ENCODE assay signal across 17 cellular contexts in genomic region chr15:25248583-25249235, GRCh38.
DNase-seq lines count a peak whose midpoint lies in the region; ATAC-seq and TF ChIP-seq lines count a peak whose summit lies in the region.
"Had no signal": no experiment of that assay in that cellular context is flagged by ENCODE, and none has a peak within 500 bp of the region (broad histone marks: within the 10 kb centered on the region; RNA-seq: fewer than 3 reads in every experiment).

No MANE protein-coding gene starts in this region.

- no peak overlapping the region for H2BK20ac ChIP-seq in H9 (ENCODE audit: low read depth, low read length, poor library complexity, severe bottlenecking)

- CTCF ChIA-PET in CD8-positive, alpha-beta memory T cell (lab: Charles Lee): no interaction called here

- no peak overlapping the region for H2BK120ac ChIP-seq in H9 (ENCODE audit: low read depth, low read length, poor library complexity, severe bottlenecking)

- no peak overlapping the region for H3K18ac ChIP-seq in H9 (ENCODE audit: insufficient read length, low read depth, low read length)

- H3K27me3 ChIP-seq in H9 (ENCODE audit: insufficient read depth, low read length): no peaks in the 10 kb centered on the region
- H3K27me3 ChIP-seq in CD8-positive, alpha-beta memory T cell (ENCODE audit: insufficient read depth, low read length, poor library complexity, severe bottlenecking): no peaks in the 10 kb centered on the region

- no peaks in the 10 kb centered on the region for H3K79me1 ChIP-seq in H9 (ENCODE audit: insufficient read depth, low read depth, low read length, poor library complexity, severe bottlenecking)

- no CpG with 5 or more reads among the region's 8 CpGs for WGBS in H9 (ENCODE audit: extremely low coverage, insufficient read length, low lambda C conversion rate)

- H3K9me3 ChIP-seq in H9 (ENCODE audit: control insufficient read depth, low read depth, low read length): peaks cover 57% of the 10 kb centered on the region
- H3K9me3 ChIP-seq in CD8-positive, alpha-beta memory T cell (ENCODE audit: low read length): no peaks in the 10 kb centered on the region

- no peak overlapping the region for H4K91ac ChIP-seq in H9 (ENCODE audit: insufficient read length, low read depth, low read length)

- no peak overlapping the region for H3K23ac ChIP-seq in H9 (ENCODE audit: insufficient read length, low read depth, low read length)

- H3K23me2 ChIP-seq in H9 (ENCODE audit: insufficient read length, low read depth, low read length, poor library complexity, severe bottlenecking): no peaks in the 10 kb centered on the region

- no peak overlapping the region for H3K4me3 Mint-ChIP-seq in H9
- H3K4me3 Mint-ChIP-seq in CD8-positive, alpha-beta memory T cell: no peak overlapping the region
- H3K4me3 Mint-ChIP-seq: activated naive CD8-positive, alpha-beta T cell treated with anti-CD3 and anti-CD28 coated beads, Interleukin-2, amount 50 U/mL, for 24 hours; immature natural killer cell; memory B cell; natural killer cell treated with Interleukin-12 subunit alpha and Interleukin-12 subunit beta and Interleukin-15 and Interleukin-18, amount 100 ng/mL, for 72 hours had no signal

- POLR2A ChIA-PET in CD8-positive, alpha-beta memory T cell (lab: Charles Lee): no interaction called here

- no peak overlapping the region for H4K8ac ChIP-seq in H9 (replicated peaks; ENCODE audit: insufficient read length, low read depth, low read length)

- H3K14ac ChIP-seq in H9 (ENCODE audit: insufficient read depth, low read length): no peak overlapping the region

- H3K36me3 ChIP-seq in CD8-positive, alpha-beta memory T cell (ENCODE audit: insufficient read depth, low read length): no peaks in the 10 kb centered on the region

- no peak overlapping the region for H3K9ac ChIP-seq in H9 (ENCODE audit: extremely low read depth, insufficient read length, low read length)

- no peak overlapping the region for H3K27ac ChIP-seq in H9 (ENCODE audit: insufficient read length, low read depth, low read length)
- H3K27ac ChIP-seq in CD8-positive, alpha-beta memory T cell (ENCODE audit: low read depth, low read length): no peak overlapping the region
- H3K27ac ChIP-seq: VCaP had no signal

- ATAC-seq in left ventricle myocardium superior (no peak), sciatic nerve (no peak)
- ATAC-seq in activated naive CD4-positive, alpha-beta T cell treated with anti-CD3 and anti-CD28 coated beads, Interleukin-2, amount 50 U/mL, for 72 hours: no peak
- ATAC-seq: activated naive CD8-positive, alpha-beta T cell treated with anti-CD3 and anti-CD28 coated beads, Interleukin-2, amount 50 U/mL, for 24 hours had no signal

- no peak overlapping the region for H3T11ph ChIP-seq in H9 (ENCODE audit: low read length)

- H3K79me2 ChIP-seq in H9 (ENCODE audit: insufficient read depth, low read length): no peaks in the 10 kb centered on the region

- H2AFZ ChIP-seq in H9 (ENCODE audit: low read length): no peak overlapping the region

- no peak overlapping the region for H2BK12ac ChIP-seq in H9 (ENCODE audit: insufficient read length, low read depth, low read length)

- H2BK5ac ChIP-seq in H9 (ENCODE audit: insufficient read length, low read length): no peak overlapping the region

- H3K4me3 ChIP-seq in CD8-positive, alpha-beta memory T cell (ENCODE audit: low read length): no peak overlapping the region

- peaks cover 55 to 71% of the 10 kb centered on the region in 2 experiments for H3K9me3 Mint-ChIP-seq in H9
- peaks cover 4 to 16% of the 10 kb centered on the region in 2 donors for H3K9me3 Mint-ChIP-seq in activated naive CD4-positive, alpha-beta T cell treated with anti-CD3 and anti-CD28 coated beads, Interleukin-2, amount 50 U/mL, for 72 hours
- H3K9me3 Mint-ChIP-seq in CD8-positive, alpha-beta memory T cell: peaks cover 2 to 29% (median 12%) of the 10 kb centered on the region in 5 donors
- H3K9me3 Mint-ChIP-seq: memory B cell had no signal

- H2AK5ac ChIP-seq in H9 (ENCODE audit: insufficient read length, low read length): no peak overlapping the region

- H3K4me1 Mint-ChIP-seq in H9: no peaks in the 10 kb centered on the region
- no peaks in the 10 kb centered on the region for H3K4me1 Mint-ChIP-seq in CD8-positive, alpha-beta memory T cell
- H3K4me1 Mint-ChIP-seq: activated naive CD8-positive, alpha-beta T cell treated with anti-CD3 and anti-CD28 coated beads, Interleukin-2, amount 50 U/mL, for 24 hours; immature natural killer cell; memory B cell had no signal

- no peak overlapping the region for H3K27ac Mint-ChIP-seq in H9
- no peak overlapping the region for H3K27ac Mint-ChIP-seq in activated naive CD4-positive, alpha-beta T cell treated with anti-CD3 and anti-CD28 coated beads, Interleukin-2, amount 50 U/mL, for 72 hours
- no peak overlapping the region for H3K27ac Mint-ChIP-seq in CD8-positive, alpha-beta memory T cell
- H3K27ac Mint-ChIP-seq: activated naive CD8-positive, alpha-beta T cell treated with anti-CD3 and anti-CD28 coated beads, Interleukin-2, amount 50 U/mL, for 24 hours; immature natural killer cell; memory B cell; natural killer cell treated with Interleukin-12 subunit alpha and Interleukin-12 subunit beta and Interleukin-15 and Interleukin-18, amount 100 ng/mL, for 72 hours had no signal

- no peak overlapping the region for H4K5ac ChIP-seq in H9 (ENCODE audit: insufficient read length, low read depth, low read length)

- H3K4me1 ChIP-seq in H9 (ENCODE audit: insufficient read depth, low read length): no peaks in the 10 kb centered on the region
- H3K4me1 ChIP-seq in CD8-positive, alpha-beta memory T cell (ENCODE audit: insufficient read depth, low read length): no peaks in the 10 kb centered on the region

- H2BK15ac ChIP-seq in H9 (ENCODE audit: low read depth, low read length): no peak overlapping the region

- no peak overlapping the region for H3K56ac ChIP-seq in H9 (ENCODE audit: insufficient read length, low read depth, low read length)

- no peak overlapping the region for H3K4ac ChIP-seq in H9 (ENCODE audit: low read depth, low read length)

- no peak for TF ChIP-seq CTCF in H9 (conservative IDR thresholded peaks at IDR 0.05)

- H3K27me3 Mint-ChIP-seq in H9 (ENCODE audit: low read depth): no peaks in the 10 kb centered on the region
- H3K27me3 Mint-ChIP-seq in CD8-positive, alpha-beta memory T cell: no peaks in the 10 kb centered on the region
- H3K27me3 Mint-ChIP-seq: activated naive CD8-positive, alpha-beta T cell treated with anti-CD3 and anti-CD28 coated beads, Interleukin-2, amount 50 U/mL, for 24 hours; memory B cell; natural killer cell treated with Interleukin-12 subunit alpha and Interleukin-12 subunit beta and Interleukin-15 and Interleukin-18, amount 100 ng/mL, for 72 hours had no signal

- H3K4me2 ChIP-seq in H9 (ENCODE audit: insufficient read depth, insufficient read length, low read length): no peak overlapping the region

- DNase-seq in D341Med (ENCODE audit: low spot score) (peak; percentile 18), H9 (peak; percentile 8), left ventricle myocardium superior (peak; percentile 16), sciatic nerve (ENCODE audit: low spot score) (peak; percentile 18), amygdala (lab: John Stamatoyannopoulos, UW) (no peak)
- DNase-seq in activated naive CD4-positive, alpha-beta T cell treated with anti-CD3 and anti-CD28 coated beads, Interleukin-2, amount 50 U/mL, for 72 hours (ENCODE audit: low spot score in 2 of 2): no peak
- DNase-seq in CD8-positive, alpha-beta memory T cell: no peak
- DNase-seq: activated naive CD8-positive, alpha-beta T cell treated with anti-CD3 and anti-CD28 coated beads, Interleukin-2, amount 50 U/mL, for 24 hours; AML-193; immature natural killer cell; NCI-H1417 treated with DMSO at 0.1 percent for 48 hours; NCI-H2227 treated with DMSO at 0.1 percent for 48 hours; stimulated activated CD4-positive, alpha-beta T cell treated with anti-CD3 and anti-CD28 coated beads, Interleukin-1b, Interleukin-23, amount 100 ng/mL, for 48 hours; substantia nigra had no signal

- H4K20me1 ChIP-seq in H9 (ENCODE audit: control insufficient read depth, insufficient read depth, insufficient read length): no peaks in the 10 kb centered on the region

- intact Hi-C loops in left ventricle myocardium superior (cut with micrococcal nuclease) (no loop called here), sciatic nerve (cut with DNase I) (no loop called here)

- H3K36me3 Mint-ChIP-seq in H9 (ENCODE audit: insufficient read depth in 1 of 3, low read depth in 3 of 3): peaks cover 0 to 8% (median 7%) of the 10 kb centered on the region in 3 experiments; a peak in 2 of 7 replicates
- H3K36me3 Mint-ChIP-seq in activated naive CD4-positive, alpha-beta T cell treated with anti-CD3 and anti-CD28 coated beads, Interleukin-2, amount 50 U/mL, for 72 hours: peaks cover 4 to 20% of the 10 kb centered on the region in 2 donors
- H3K36me3 Mint-ChIP-seq in CD8-positive, alpha-beta memory T cell: no peaks in the 10 kb centered on the region
- H3K36me3 Mint-ChIP-seq: immature natural killer cell, memory B cell had no signal

Comparison
In these comparisons a context has a peak if more than half of its experiments do, and no peak if none do; other contexts are left out.
1. DNase-seq: peak in D341Med (single experiment), H9 (single experiment), left ventricle myocardium superior (single experiment) and sciatic nerve (single experiment); none in activated naive CD4-positive, alpha-beta T cell treated with anti-CD3 and anti-CD28 coated beads, Interleukin-2, amount 50 U/mL, for 72 hours (0 of 2), CD8-positive, alpha-beta memory T cell (0 of 5) and amygdala (0 of 56).